In genomic region chr11:94519478-94520084, GRCh38 we compare ENCODE assay signal across 1 cellular context.
TF ChIP-seq lines count a peak whose summit lies in the region.

No MANE protein-coding gene starts in this region.

TF ChIP-seq in SK-N-SH, 30 proteins besides CTCF, POLR2A, EP300 and RAD21:
- no peak for TF ChIP-seq POLR2AphosphoS5 (IDR thresholded peaks at IDR 0.05; ENCODE audit: low read depth, low read length)
- no peak for TF ChIP-seq CHD2 (IDR thresholded peaks at IDR 0.05; ENCODE audit: low read length, partially characterized antibody)
- no peak for TF ChIP-seq JUND (IDR thresholded peaks at IDR 0.05)
- no peak for TF ChIP-seq REST (IDR thresholded peaks at IDR 0.05; ENCODE audit: low read depth, low read length)
- TF ChIP-seq FOXM1 (IDR thresholded peaks at IDR 0.05; ENCODE audit: low read depth), result no peak
- TF ChIP-seq SMC3 (IDR thresholded peaks at IDR 0.05; ENCODE audit: low read depth, low read length), result peak; percentile 23
- no peak for TF ChIP-seq ELF1 (IDR thresholded peaks at IDR 0.05)
